ENCODE assay signal across 1 cellular context in the genomic region with DNA sequence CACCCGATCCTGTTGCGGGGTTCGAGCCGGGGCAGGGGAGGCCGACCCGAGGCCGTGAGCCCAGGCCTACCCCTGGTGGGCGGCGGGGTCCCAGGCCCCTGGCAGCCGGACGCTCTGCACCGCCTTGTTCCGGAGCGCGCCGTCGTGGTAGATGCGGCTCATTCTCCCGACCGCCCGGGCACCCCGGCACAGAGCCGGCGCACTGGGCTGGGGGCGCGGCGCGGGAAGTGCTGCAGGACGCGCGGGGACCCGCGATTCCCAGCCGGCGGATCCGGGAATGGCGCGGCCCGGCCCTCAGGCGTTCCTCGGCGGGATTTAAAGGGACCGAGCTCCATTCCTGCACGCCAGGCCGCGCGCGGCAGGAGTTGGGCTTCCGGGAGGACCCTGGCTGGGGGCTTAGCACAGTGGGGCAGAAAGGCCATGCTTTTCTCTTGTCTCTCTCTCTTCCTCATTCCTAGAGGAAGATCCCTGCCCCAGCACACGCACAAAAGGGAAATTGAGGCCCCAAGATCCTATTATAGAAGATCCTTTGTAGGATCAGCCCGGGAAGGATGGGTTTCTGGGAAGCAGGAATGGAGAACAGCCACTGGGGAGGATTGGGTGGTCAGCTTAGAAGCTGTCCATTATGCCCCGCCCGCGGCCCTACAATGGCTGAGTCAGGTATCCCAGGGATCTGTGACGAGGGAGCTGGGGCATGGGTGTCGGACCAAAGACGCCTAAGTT.
TF ChIP-seq lines count a peak whose summit lies in the region.

Gene ARPIN, minus strand, starts transcription at position 279 of the 723 bp plus-strand sequence. Its CDS starts 117 bp downstream, at position 162.

TF ChIP-seq in HepG2, 621 proteins besides CTCF, POLR2A, EP300 and RAD21 (continued from another document and continues in another):
- TF ChIP-seq ZNF318 (CRISPR knock-in tag; IDR thresholded peaks at IDR 0.05) = no peak
- TF ChIP-seq ZNF256 (CRISPR knock-in tag; conservative IDR thresholded peaks at IDR 0.05) = peak; percentile 61; the same call in 1 of the 2 replicates
- no peak for TF ChIP-seq CENPX (CRISPR knock-in tag; IDR thresholded peaks at IDR 0.05)
- TF ChIP-seq, protein P1, sequence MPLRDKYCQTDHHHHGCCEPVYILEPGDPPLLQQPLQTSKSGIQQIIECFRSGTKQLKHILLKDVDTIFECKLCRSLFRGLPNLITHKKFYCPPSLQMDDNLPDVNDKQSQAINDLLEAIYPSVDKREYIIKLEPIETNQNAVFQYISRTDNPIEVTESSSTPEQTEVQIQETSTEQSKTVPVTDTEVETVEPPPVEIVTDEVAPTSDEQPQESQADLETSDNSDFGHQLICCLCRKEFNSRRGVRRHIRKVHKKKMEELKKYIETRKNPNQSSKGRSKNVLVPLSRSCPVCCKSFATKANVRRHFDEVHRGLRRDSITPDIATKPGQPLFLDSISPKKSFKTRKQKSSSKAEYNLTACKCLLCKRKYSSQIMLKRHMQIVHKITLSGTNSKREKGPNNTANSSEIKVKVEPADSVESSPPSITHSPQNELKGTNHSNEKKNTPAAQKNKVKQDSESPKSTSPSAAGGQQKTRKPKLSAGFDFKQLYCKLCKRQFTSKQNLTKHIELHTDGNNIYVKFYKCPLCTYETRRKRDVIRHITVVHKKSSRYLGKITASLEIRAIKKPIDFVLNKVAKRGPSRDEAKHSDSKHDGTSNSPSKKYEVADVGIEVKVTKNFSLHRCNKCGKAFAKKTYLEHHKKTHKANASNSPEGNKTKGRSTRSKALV (CRISPR knock-in tag; IDR thresholded peaks at IDR 0.05) = peak; percentile 73; the same call in 1 of the 2 replicates
- no peak for TF ChIP-seq MTF2 (CRISPR knock-in tag; IDR thresholded peaks at IDR 0.05; ENCODE audit: borderline replicate concordance)
- TF ChIP-seq RNF2 (conservative IDR thresholded peaks at IDR 0.05; ENCODE audit: low read depth) = no peak
- no peak for TF ChIP-seq ZIK1 (CRISPR knock-in tag; IDR thresholded peaks at IDR 0.05; ENCODE audit: borderline replicate concordance, low read depth)
- TF ChIP-seq WIZ (CRISPR knock-in tag; IDR thresholded peaks at IDR 0.05) = no peak
- no peak for TF ChIP-seq IKZF4 (CRISPR knock-in tag; IDR thresholded peaks at IDR 0.05; ENCODE audit: borderline replicate concordance, low read depth, not compliant biosample characterization)
- TF ChIP-seq REL (CRISPR knock-in tag; conservative IDR thresholded peaks at IDR 0.05) = 0 out of 2 replicates have a peak, but pooled peaks have one; percentile 63
- TF ChIP-seq PHF20 (CRISPR knock-in tag; IDR thresholded peaks at IDR 0.05) = peak; percentile 31; the same call in 1 of the 2 replicates
- TF ChIP-seq ZFX (CRISPR knock-in tag; IDR thresholded peaks at IDR 0.05; ENCODE audit: low read depth) = peak; percentile 91
- TF ChIP-seq ZKSCAN8 (CRISPR knock-in tag; IDR thresholded peaks at IDR 0.05; ENCODE audit: borderline replicate concordance) = no peak
- TF ChIP-seq, protein P2, sequence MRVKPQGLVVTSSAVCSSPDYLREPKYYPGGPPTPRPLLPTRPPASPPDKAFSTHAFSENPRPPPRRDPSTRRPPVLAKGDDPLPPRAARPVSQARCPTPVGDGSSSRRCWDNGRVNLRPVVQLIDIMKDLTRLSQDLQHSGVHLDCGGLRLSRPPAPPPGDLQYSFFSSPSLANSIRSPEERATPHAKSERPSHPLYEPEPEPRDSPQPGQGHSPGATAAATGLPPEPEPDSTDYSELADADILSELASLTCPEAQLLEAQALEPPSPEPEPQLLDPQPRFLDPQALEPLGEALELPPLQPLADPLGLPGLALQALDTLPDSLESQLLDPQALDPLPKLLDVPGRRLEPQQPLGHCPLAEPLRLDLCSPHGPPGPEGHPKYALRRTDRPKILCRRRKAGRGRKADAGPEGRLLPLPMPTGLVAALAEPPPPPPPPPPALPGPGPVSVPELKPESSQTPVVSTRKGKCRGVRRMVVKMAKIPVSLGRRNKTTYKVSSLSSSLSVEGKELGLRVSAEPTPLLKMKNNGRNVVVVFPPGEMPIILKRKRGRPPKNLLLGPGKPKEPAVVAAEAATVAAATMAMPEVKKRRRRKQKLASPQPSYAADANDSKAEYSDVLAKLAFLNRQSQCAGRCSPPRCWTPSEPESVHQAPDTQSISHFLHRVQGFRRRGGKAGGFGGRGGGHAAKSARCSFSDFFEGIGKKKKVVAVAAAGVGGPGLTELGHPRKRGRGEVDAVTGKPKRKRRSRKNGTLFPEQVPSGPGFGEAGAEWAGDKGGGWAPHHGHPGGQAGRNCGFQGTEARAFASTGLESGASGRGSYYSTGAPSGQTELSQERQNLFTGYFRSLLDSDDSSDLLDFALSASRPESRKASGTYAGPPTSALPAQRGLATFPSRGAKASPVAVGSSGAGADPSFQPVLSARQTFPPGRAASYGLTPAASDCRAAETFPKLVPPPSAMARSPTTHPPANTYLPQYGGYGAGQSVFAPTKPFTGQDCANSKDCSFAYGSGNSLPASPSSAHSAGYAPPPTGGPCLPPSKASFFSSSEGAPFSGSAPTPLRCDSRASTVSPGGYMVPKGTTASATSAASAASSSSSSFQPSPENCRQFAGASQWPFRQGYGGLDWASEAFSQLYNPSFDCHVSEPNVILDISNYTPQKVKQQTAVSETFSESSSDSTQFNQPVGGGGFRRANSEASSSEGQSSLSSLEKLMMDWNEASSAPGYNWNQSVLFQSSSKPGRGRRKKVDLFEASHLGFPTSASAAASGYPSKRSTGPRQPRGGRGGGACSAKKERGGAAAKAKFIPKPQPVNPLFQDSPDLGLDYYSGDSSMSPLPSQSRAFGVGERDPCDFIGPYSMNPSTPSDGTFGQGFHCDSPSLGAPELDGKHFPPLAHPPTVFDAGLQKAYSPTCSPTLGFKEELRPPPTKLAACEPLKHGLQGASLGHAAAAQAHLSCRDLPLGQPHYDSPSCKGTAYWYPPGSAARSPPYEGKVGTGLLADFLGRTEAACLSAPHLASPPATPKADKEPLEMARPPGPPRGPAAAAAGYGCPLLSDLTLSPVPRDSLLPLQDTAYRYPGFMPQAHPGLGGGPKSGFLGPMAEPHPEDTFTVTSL (CRISPR knock-in tag; IDR thresholded peaks at IDR 0.05; ENCODE audit: borderline replicate concordance) = no peak
- TF ChIP-seq BCLAF1 (IDR thresholded peaks at IDR 0.05) = no peak
- no peak for TF ChIP-seq TCF12 (IDR thresholded peaks at IDR 0.05)
- TF ChIP-seq TCF12 (CRISPR knock-in tag; IDR thresholded peaks at IDR 0.05) = no peak
- TF ChIP-seq, protein P3, sequence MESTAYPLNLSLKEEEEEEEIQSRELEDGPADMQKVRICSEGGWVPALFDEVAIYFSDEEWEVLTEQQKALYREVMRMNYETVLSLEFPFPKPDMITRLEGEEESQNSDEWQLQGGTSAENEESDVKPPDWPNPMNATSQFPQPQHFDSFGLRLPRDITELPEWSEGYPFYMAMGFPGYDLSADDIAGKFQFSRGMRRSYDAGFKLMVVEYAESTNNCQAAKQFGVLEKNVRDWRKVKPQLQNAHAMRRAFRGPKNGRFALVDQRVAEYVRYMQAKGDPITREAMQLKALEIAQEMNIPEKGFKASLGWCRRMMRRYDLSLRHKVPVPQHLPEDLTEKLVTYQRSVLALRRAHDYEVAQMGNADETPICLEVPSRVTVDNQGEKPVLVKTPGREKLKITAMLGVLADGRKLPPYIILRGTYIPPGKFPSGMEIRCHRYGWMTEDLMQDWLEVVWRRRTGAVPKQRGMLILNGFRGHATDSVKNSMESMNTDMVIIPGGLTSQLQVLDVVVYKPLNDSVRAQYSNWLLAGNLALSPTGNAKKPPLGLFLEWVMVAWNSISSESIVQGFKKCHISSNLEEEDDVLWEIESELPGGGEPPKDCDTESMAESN (CRISPR knock-in tag; conservative IDR thresholded peaks at IDR 0.05) = no peak
- TF ChIP-seq NONO (IDR thresholded peaks at IDR 0.05) = no peak
- peak; percentile 30; the same call in 1 of the 2 replicates for TF ChIP-seq NONO (CRISPR knock-in tag; conservative IDR thresholded peaks at IDR 0.05)
- TF ChIP-seq, protein P4, sequence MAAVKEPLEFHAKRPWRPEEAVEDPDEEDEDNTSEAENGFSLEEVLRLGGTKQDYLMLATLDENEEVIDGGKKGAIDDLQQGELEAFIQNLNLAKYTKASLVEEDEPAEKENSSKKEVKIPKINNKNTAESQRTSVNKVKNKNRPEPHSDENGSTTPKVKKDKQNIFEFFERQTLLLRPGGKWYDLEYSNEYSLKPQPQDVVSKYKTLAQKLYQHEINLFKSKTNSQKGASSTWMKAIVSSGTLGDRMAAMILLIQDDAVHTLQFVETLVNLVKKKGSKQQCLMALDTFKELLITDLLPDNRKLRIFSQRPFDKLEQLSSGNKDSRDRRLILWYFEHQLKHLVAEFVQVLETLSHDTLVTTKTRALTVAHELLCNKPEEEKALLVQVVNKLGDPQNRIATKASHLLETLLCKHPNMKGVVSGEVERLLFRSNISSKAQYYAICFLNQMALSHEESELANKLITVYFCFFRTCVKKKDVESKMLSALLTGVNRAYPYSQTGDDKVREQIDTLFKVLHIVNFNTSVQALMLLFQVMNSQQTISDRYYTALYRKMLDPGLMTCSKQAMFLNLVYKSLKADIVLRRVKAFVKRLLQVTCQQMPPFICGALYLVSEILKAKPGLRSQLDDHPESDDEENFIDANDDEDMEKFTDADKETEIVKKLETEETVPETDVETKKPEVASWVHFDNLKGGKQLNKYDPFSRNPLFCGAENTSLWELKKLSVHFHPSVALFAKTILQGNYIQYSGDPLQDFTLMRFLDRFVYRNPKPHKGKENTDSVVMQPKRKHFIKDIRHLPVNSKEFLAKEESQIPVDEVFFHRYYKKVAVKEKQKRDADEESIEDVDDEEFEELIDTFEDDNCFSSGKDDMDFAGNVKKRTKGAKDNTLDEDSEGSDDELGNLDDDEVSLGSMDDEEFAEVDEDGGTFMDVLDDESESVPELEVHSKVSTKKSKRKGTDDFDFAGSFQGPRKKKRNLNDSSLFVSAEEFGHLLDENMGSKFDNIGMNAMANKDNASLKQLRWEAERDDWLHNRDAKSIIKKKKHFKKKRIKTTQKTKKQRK (IDR thresholded peaks at IDR 0.05; ENCODE audit: low read length) = no peak
